18 cellular contexts compared by ENCODE assay signal in the genomic region with DNA sequence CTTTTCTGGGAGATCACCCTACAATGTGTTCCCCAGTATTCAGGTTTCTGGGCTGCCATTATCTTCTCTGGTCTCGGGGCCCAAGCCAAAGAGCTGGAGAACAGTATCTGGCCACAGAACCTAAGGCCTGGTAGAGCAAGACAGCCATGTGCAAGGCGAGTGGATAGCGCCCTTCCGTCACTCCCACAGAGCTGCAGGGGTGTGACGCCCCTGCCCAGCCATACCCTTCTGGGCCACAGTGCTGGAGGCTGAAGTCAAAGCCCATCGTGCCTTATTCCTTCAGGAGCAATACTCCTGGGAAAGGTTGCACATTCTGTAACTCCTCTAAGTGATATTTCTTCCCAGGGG. TPM values are rescaled to one million over a fixed set of nuclear protein-coding genes. Genes with fewer than 3 reads are reported as not detected.
DNase-seq lines count a peak whose midpoint lies in the region; ATAC-seq lines count a peak whose summit lies in the region.
"Had no signal": no experiment of that assay in that cellular context is flagged by ENCODE, and none has a peak within 500 bp of the region (broad histone marks: within the 10 kb centered on the region; RNA-seq: fewer than 3 reads in every experiment).

No MANE protein-coding gene starts in this region.

- peak overlapping the region in 12 of 21 experiments; percentile 6 to 79 (median 58) for H3K27ac ChIP-seq in skin epidermis
- H3K27ac ChIP-seq: C4-2B, SJSA1, transverse colon had no signal

- H3K9me3 Mint-ChIP-seq in activated naive CD4-positive, alpha-beta T cell treated with anti-CD3 and anti-CD28 coated beads, Interleukin-2, amount 50 U/mL, for 72 hours = no peaks in the 10 kb centered on the region
- H3K9me3 Mint-ChIP-seq: activated naive CD8-positive, alpha-beta T cell treated with anti-CD3 and anti-CD28 coated beads, Interleukin-2, amount 10 ng/mL, durations not matched to agents 7 days and 5 days; naive thymus-derived CD4-positive, alpha-beta T cell had no signal

- DNase-seq in sciatic nerve (ENCODE audit: low spot score) = no peak
- no peak for DNase-seq in stimulated activated CD4-positive, alpha-beta T cell treated with anti-CD3 and anti-CD28 coated beads, Interleukin-15, amount 100 ng/mL, for 24 hours
- DNase-seq in activated naive CD4-positive, alpha-beta T cell treated with anti-CD3 and anti-CD28 coated beads, Interleukin-2, amount 50 U/mL, for 72 hours (ENCODE audit: low spot score in 2 of 2) = no peak
- no peak for DNase-seq in activated T-cell treated with anti-CD3 and anti-CD28 coated beads, Interleukin-2, amount 50 U/mL, for 48 hours
- DNase-seq: activated CD4-positive, alpha-beta T cell treated with anti-CD3 and anti-CD28 coated beads for 36 hours; activated naive CD8-positive, alpha-beta T cell treated with anti-CD3 and anti-CD28 coated beads, Interleukin-2, amount 10 ng/mL, durations not matched to agents 7 days and 5 days; islet precursor cell; naive thymus-derived CD4-positive, alpha-beta T cell; NCI-H2029; OCI-M1; transverse colon had no signal

- peak; percentile 43 for ATAC-seq in GM18909 (IDR thresholded peaks at IDR 0.05; ENCODE audit: poor library complexity, unreplicated experiment)
- ATAC-seq in HG02610 (IDR thresholded peaks at IDR 0.05; ENCODE audit: unreplicated experiment) = peak; percentile 21
- ATAC-seq in HG03354 (IDR thresholded peaks at IDR 0.05; ENCODE audit: poor library complexity, severe bottlenecking, unreplicated experiment) = peak; percentile 50
- no peak for ATAC-seq in sciatic nerve
- no peak for ATAC-seq in activated naive CD4-positive, alpha-beta T cell treated with anti-CD3 and anti-CD28 coated beads, Interleukin-2, amount 50 U/mL, for 72 hours
- ATAC-seq: activated CD4-positive, alpha-beta T cell treated with anti-CD3 and anti-CD28 coated beads for 36 hours had no signal

- no peak overlapping the region for H3K27ac Mint-ChIP-seq in activated naive CD4-positive, alpha-beta T cell treated with anti-CD3 and anti-CD28 coated beads, Interleukin-2, amount 50 U/mL, for 72 hours
- H3K27ac Mint-ChIP-seq: activated CD4-positive, alpha-beta T cell treated with anti-CD3 and anti-CD28 coated beads for 36 hours; naive thymus-derived CD4-positive, alpha-beta T cell had no signal

- no peak overlapping the region for H3K4me3 ChIP-seq in skin epidermis
- H3K4me3 ChIP-seq: HAP-1, SJSA1, transverse colon had no signal

- intact Hi-C loops in sciatic nerve (cut with DNase I) = no loop called here

- H3K36me3 Mint-ChIP-seq in activated naive CD4-positive, alpha-beta T cell treated with anti-CD3 and anti-CD28 coated beads, Interleukin-2, amount 50 U/mL, for 72 hours = no peaks in the 10 kb centered on the region
- H3K36me3 Mint-ChIP-seq: activated naive CD8-positive, alpha-beta T cell treated with anti-CD3 and anti-CD28 coated beads, Interleukin-2, amount 10 ng/mL, durations not matched to agents 7 days and 5 days; naive thymus-derived CD4-positive, alpha-beta T cell had no signal

RNA-seq across cellular contexts. Expression of gene BCL11A, which starts 54.4 kb away (rescaled TPM):
- total RNA-seq in sciatic nerve = 1.6 TPM
- under 1 TPM; 0.05 to 0.25 TPM for total RNA-seq in activated naive CD4-positive, alpha-beta T cell treated with anti-CD3 and anti-CD28 coated beads, Interleukin-2, amount 50 U/mL, for 72 hours

Comparison
In these comparisons a context has a peak if more than half of its experiments do, and no peak if none do; other contexts are left out.
1. ATAC-seq: peak in GM18909 (single experiment), HG02610 (single experiment) and HG03354 (single experiment); none in sciatic nerve (single experiment) and activated naive CD4-positive, alpha-beta T cell treated with anti-CD3 and anti-CD28 coated beads, Interleukin-2, amount 50 U/mL, for 72 hours (0 of 2).